2 cellular contexts compared by ENCODE assay signal in the genomic region with DNA sequence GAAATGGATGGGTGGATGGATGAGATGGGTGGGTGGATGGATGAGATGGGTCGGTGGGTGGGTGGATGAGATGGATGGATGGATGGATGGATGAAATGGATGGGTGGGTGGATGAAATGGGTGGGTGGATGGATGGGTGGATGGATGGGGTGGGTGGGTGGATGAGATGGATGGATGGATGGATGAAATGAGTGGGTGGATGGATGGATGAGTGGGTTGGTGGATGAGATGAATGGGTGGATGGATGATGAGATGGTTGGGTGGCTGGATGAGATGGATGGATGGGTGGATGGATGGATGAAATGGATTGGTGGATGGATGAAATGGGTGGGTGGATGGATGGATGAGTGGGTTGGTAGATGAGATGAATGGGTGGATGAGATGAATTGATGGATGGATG.
TF ChIP-seq lines count a peak whose summit lies in the region.

No MANE protein-coding gene starts in this region.

TF ChIP-seq in HEK293, 187 proteins besides CTCF, POLR2A, EP300 and RAD21 (continued from another document):
- TF ChIP-seq GLIS2 (tag by site-specific recombination; IDR thresholded peaks at IDR 0.05), result no peak
- TF ChIP-seq EGR2 (tag by site-specific recombination; IDR thresholded peaks at IDR 0.05; ENCODE audit: low read depth), result peak; percentile 89
- TF ChIP-seq TCF7L2 (IDR thresholded peaks at IDR 0.05; ENCODE audit: borderline replicate concordance, low read depth, low read length), result no peak
TF ChIP-seq in HEK293: peak in this region for 2.

TF ChIP-seq in H1, 55 proteins besides CTCF, POLR2A, EP300 and RAD21 (continued from another document):
- TF ChIP-seq MAFK (IDR thresholded peaks at IDR 0.05; ENCODE audit: low read depth, low read length) (no peak), RBBP5 (IDR thresholded peaks at IDR 0.05; ENCODE audit: borderline replicate concordance, low read depth, low read length) (no peak)
